Comparison of ENCODE assay signal across 1 cellular context in the genomic region with DNA sequence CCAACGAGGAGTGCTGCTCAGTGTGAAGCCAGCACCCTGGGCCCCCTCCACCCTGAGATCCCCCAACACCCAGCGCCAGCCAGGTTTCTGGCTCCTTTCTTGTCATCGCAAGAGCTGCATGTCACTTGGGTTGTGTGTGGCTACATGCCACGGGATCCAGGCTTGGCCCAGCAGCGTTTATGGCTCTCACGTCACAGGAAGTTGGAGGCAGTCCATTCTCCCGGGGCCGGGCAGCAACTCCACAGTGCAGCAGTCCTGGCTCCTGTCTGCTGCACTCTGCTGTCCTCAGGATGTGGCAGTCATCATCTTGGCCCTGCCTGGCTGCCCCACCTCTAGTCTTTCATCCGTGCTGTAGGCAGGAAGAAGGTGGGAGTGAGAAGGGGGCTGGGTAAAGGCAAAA.
TF ChIP-seq lines count a peak whose summit lies in the region.

No MANE protein-coding gene starts in this region.

TF ChIP-seq in PFSK-1, 5 proteins besides CTCF, POLR2A, EP300 and RAD21 (continued from another document):
- TF ChIP-seq FOXP2 (optimal IDR thresholded peaks at IDR 0.05; ENCODE audit: borderline replicate concordance, extremely low read depth, extremely low read length, insufficient read depth) (peak; percentile 30), TAF1 (IDR thresholded peaks at IDR 0.05; ENCODE audit: borderline replicate concordance, insufficient read depth, low read length) (no peak), POLR2AphosphoS5 (IDR thresholded peaks at IDR 0.05; ENCODE audit: low read depth, low read length) (no peak)
TF ChIP-seq in PFSK-1: peak in this region for 1.
